ENCODE assay signal across 9 cellular contexts in the genomic region with DNA sequence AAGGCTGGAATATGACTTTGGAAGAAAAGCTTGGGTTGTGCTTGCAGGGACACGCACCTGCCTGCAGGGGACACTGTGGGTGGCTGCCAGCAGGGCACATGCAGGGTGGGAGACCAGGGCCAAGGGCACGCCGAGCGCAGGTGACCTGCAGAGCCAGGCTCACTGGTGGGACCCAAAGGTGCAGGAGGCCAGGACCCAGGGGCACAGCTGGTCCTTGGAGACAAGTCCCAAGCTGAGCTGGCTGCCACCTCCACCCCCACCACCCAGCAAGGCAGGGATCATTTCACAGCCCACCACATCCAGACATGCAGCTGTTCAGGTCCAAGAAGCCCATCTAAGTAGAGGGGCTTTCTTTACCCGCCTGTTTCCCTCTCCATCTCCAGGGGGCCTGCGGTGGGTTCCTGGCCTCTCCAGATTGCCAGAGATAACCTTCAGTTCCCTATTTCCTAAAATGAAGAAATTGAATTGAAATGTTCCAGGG. TPM values are rescaled to one million over a fixed set of nuclear protein-coding genes. Genes with fewer than 3 reads are reported as not detected.
DNase-seq lines count a peak whose midpoint lies in the region; TF ChIP-seq lines count a peak whose summit lies in the region.
"Had no signal": no experiment of that assay in that cellular context is flagged by ENCODE, and none has a peak within 500 bp of the region (broad histone marks: within the 10 kb centered on the region; RNA-seq: fewer than 3 reads in every experiment).

No MANE protein-coding gene starts in this region.

- H3K4me1 Mint-ChIP-seq in osteocyte (ENCODE audit: unreplicated experiment) = peaks cover 53% of the 10 kb centered on the region

- no peak overlapping the region for H3K27ac Mint-ChIP-seq in osteocyte (ENCODE audit: unreplicated experiment)
- H3K27ac Mint-ChIP-seq: activated T-helper 1 cell treated with anti-CD3 and anti-CD28 coated beads, Interleukin-12 subunit alpha, Interleukin-12 subunit beta, Interleukin-2, Interleukin-4 antibody, amounts not matched to agents 30 ng/mL and 10 ng/mL and 1 ng/mL, durations not matched to agents 14 hours and 24 hours and 36 hours had no signal

- H3K4me3 Mint-ChIP-seq in osteocyte (ENCODE audit: unreplicated experiment) = no peak overlapping the region
- H3K4me3 Mint-ChIP-seq: activated T-helper 1 cell treated with anti-CD3 and anti-CD28 coated beads, Interleukin-12 subunit alpha, Interleukin-12 subunit beta, Interleukin-2, Interleukin-4 antibody, amounts not matched to agents 30 ng/mL and 10 ng/mL and 1 ng/mL, durations not matched to agents 14 hours and 24 hours and 36 hours had no signal

- TF ChIP-seq CTCF in NB4 (IDR thresholded peaks at IDR 0.05; ENCODE audit: low read depth, low read length) = peak; percentile 88
- peak; percentile 61 for TF ChIP-seq CTCF in epithelial cell of esophagus (IDR thresholded peaks at IDR 0.05; ENCODE audit: insufficient read depth, low read depth, low read length, missing control alignments)
- TF ChIP-seq CTCF in osteocyte (IDR thresholded peaks at IDR 0.05) = peak; percentile 44

- H3K4me3 ChIP-seq in NB4 (ENCODE audit: low read depth, low read length) (no peak overlapping the region), epithelial cell of esophagus (ENCODE audit: low read length) (no peak overlapping the region)

- no peaks in the 10 kb centered on the region for H3K9me3 Mint-ChIP-seq in osteocyte (ENCODE audit: unreplicated experiment)
- H3K9me3 Mint-ChIP-seq: activated T-helper 1 cell treated with anti-CD3 and anti-CD28 coated beads, Interleukin-12 subunit alpha, Interleukin-12 subunit beta, Interleukin-2, Interleukin-4 antibody, amounts not matched to agents 30 ng/mL and 10 ng/mL and 1 ng/mL, durations not matched to agents 14 hours and 24 hours and 36 hours had no signal

- peak; percentile 68 for DNase-seq in DMS53 (lab: John Stamatoyannopoulos, UW)
- no peak for DNase-seq in DMS53 treated with DMSO at 0.1 percent for 48 hours (lab: John Stamatoyannopoulos, UW; ENCODE audit: unreplicated experiment)
- peak; percentile 75 for DNase-seq in NB4 (ENCODE audit: low read depth)
- no peak for DNase-seq in epithelial cell of esophagus (ENCODE audit: low read depth)
- DNase-seq in osteocyte (ENCODE audit: extremely low spot score, unreplicated experiment) = no peak
- DNase-seq in NCI-H226 = no peak
- DNase-seq in activated CD4-positive, alpha-beta T cell treated with anti-CD3 and anti-CD28 coated beads, Interleukin-2, amount 50 U/mL, for 48 hours = no peak
- DNase-seq in NCI-H2029 (lab: John Stamatoyannopoulos, UW) = no peak

- no peak for TF ChIP-seq POLR2A in NB4 (IDR thresholded peaks at IDR 0.05; ENCODE audit: extremely low read depth, insufficient read length)

- H3K36me3 Mint-ChIP-seq in osteocyte (ENCODE audit: unreplicated experiment) = no peaks in the 10 kb centered on the region

- H3K27me3 Mint-ChIP-seq in osteocyte (ENCODE audit: unreplicated experiment) = no peaks in the 10 kb centered on the region

RNA-seq across cellular contexts. Expression of a gene that starts 13.8 kb away (rescaled TPM):
- total RNA-seq in osteocyte = 40.7 and 44.3 TPM in 2 replicates

RNA-seq across cellular contexts. Expression of a gene that starts 21.2 kb away (rescaled TPM):
- 13.5 and 13.8 TPM in 2 replicates for total RNA-seq in osteocyte

Comparison
In these comparisons a context has a peak if more than half of its experiments do, and no peak if none do; other contexts are left out.
1. DNase-seq: peak in DMS53 (single experiment) and NB4 (single experiment); none in DMS53 treated with DMSO at 0.1 percent for 48 hours (single experiment), epithelial cell of esophagus (single experiment), osteocyte (single experiment), NCI-H226 (single experiment), activated CD4-positive, alpha-beta T cell treated with anti-CD3 and anti-CD28 coated beads, Interleukin-2, amount 50 U/mL, for 48 hours (0 of 2) and NCI-H2029 (single experiment).
2. Peak in every context shown above with its lines, with median percentiles within 50 percentile points of each other: CTCF ChIP-seq.